Comparison of ENCODE assay signal across 1 cellular context in genomic region chr2:102114290-102114721, GRCh38.
TF ChIP-seq lines count a peak whose summit lies in the region.

No MANE protein-coding gene starts in this region.

TF ChIP-seq in SK-N-SH, 30 proteins besides CTCF, POLR2A, EP300 and RAD21 (continued from another document):
- TF ChIP-seq REST (IDR thresholded peaks at IDR 0.05; ENCODE audit: low read depth, low read length) (no peak), RFX5 (IDR thresholded peaks at IDR 0.05; ENCODE audit: low read length) (no peak), JUND (IDR thresholded peaks at IDR 0.05) (no peak)
